In the genomic region with DNA sequence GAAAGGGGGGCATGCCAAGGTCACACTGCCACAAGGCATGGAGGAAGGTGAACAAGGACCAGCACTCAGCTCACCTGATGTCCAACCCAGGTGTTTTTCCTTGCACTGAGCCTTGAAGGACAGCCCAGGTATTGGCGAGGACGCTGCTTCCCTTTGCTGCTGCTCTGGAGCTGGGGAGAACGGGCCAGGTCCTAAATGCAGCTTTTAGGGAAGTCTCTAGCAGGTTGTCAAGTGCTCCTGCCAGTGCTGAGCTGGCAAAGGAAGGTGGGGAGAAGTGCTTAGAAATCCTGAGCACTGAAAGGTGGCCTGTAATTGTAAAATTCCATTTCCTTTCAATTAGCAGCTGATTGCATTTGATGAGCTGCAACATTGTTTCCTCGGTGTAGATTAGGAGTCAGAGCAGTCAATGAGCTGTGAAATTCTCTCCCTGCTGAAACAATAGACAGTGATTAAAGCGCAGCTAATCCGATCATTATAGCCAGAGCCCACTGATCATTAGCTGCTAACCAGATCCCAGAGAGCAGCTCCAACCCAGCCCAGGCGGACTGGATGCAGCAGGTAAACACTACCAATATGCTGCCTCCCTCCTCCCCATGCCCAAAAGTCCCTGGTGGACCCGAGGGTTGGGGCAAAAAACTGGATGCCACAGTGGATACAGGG, we compare ENCODE assay signal across 18 cellular contexts.
A peak's percentile ranks its signal among the peaks of the same experiment; 100 is the strongest.
DNase-seq lines count a peak whose midpoint lies in the region; TF ChIP-seq lines count a peak whose summit lies in the region.
"Had no signal": no experiment of that assay in that cellular context is flagged by ENCODE, and none has a peak within 500 bp of the region (broad histone marks: within the 10 kb centered on the region; RNA-seq: fewer than 3 reads in every experiment).

No MANE protein-coding gene starts in this region.

- H4K91ac ChIP-seq in H9 (ENCODE audit: insufficient read length, low read depth, low read length) (no peak overlapping the region), neuronal stem cell (ENCODE audit: low read depth, low read length, poor library complexity) (no peak overlapping the region)

- H3K18ac ChIP-seq in H9 (ENCODE audit: insufficient read length, low read depth, low read length) (no peak overlapping the region), neuronal stem cell (ENCODE audit: low read length) (peak overlapping the region; percentile 57)

- H3K9me3 ChIP-seq in H9 (ENCODE audit: control insufficient read depth, low read depth, low read length), result no peaks in the 10 kb centered on the region
- no peaks in the 10 kb centered on the region for H3K9me3 ChIP-seq in WERI-Rb-1 (ENCODE audit: severe bottlenecking)
- H3K9me3 ChIP-seq in neuronal stem cell (replicated peaks in 1 of 2; ENCODE audit: control insufficient read depth in 2 of 2, insufficient read depth in 1 of 2, low read depth in 1 of 2, low read length in 2 of 2), result no peaks in the 10 kb centered on the region
- H3K9me3 ChIP-seq: Caco-2, SJCRH30 had no signal

- H2BK12ac ChIP-seq in H9 (ENCODE audit: insufficient read length, low read depth, low read length) (no peak overlapping the region), neuronal stem cell (ENCODE audit: low read length) (peak overlapping the region; percentile 25)

- H3K9me3 Mint-ChIP-seq in H9, result no peaks in the 10 kb centered on the region

- H3K14ac ChIP-seq in H9 (ENCODE audit: insufficient read depth, low read length) (no peak overlapping the region), neuronal stem cell (ENCODE audit: low read length) (no peak overlapping the region)

- H3K36me3 Mint-ChIP-seq in H9 (ENCODE audit: insufficient read depth in 1 of 3, low read depth in 3 of 3), result no peaks in the 10 kb centered on the region

- H3K27me3 Mint-ChIP-seq in H9 (ENCODE audit: low read depth), result no peaks in the 10 kb centered on the region; the same call in none of the 2 replicates

- H2BK15ac ChIP-seq in H9 (ENCODE audit: low read depth, low read length) (no peak overlapping the region), neuronal stem cell (ENCODE audit: low read length) (no peak overlapping the region)

- H3K27me3 ChIP-seq in H9 (ENCODE audit: insufficient read depth, low read length) (no peaks in the 10 kb centered on the region), WERI-Rb-1 (ENCODE audit: insufficient read depth, low read depth, severe bottlenecking) (peaks cover 74% of the 10 kb centered on the region), neuronal stem cell (ENCODE audit: control insufficient read depth in 3 of 3, insufficient read depth in 3 of 3, low read depth in 1 of 3, low read length in 3 of 3) (peaks cover 0 to 14% (median 0%) of the 10 kb centered on the region in 3 experiments)

- H3K23me2 ChIP-seq in H9 (ENCODE audit: insufficient read length, low read depth, low read length, poor library complexity, severe bottlenecking), result no peaks in the 10 kb centered on the region

- H2BK5ac ChIP-seq in H9 (ENCODE audit: insufficient read length, low read length) (no peak overlapping the region), neuronal stem cell (ENCODE audit: low read length) (no peak overlapping the region)

- peak; percentile 76 for DNase-seq in D341Med (ENCODE audit: low spot score)
- DNase-seq in H9, result peak; percentile 39
- DNase-seq in WERI-Rb-1, result peak; percentile 36
- DNase-seq in neuronal stem cell (ENCODE audit: low spot score), result peak; percentile 74
- no peak for DNase-seq in occipital lobe (lab: John Stamatoyannopoulos, UW)
- no peak for DNase-seq in NCI-H446 (lab: John Stamatoyannopoulos, UW)
- no peak for DNase-seq in NCI-H1048 (lab: John Stamatoyannopoulos, UW)
- DNase-seq: ACHN, AML-193, Caco-2, DMS53, NCI-H1436, NCI-H2029 treated with DMSO at 0.1 percent for 48 hours, NCI-H526, PC-9, SJCRH30, SW 1271 had no signal

- no peak overlapping the region for H3K4me2 ChIP-seq in H9 (ENCODE audit: insufficient read depth, insufficient read length, low read length)
- H3K4me2 ChIP-seq in neuronal stem cell (ENCODE audit: insufficient read depth, low read length, poor library complexity, severe bottlenecking), result peak overlapping the region; percentile 49
- H3K4me2 ChIP-seq: PC-9 had no signal

- H2BK120ac ChIP-seq in H9 (ENCODE audit: low read depth, low read length, poor library complexity, severe bottlenecking), result no peak overlapping the region
- H2BK120ac ChIP-seq in neuronal stem cell (ENCODE audit: low read depth, low read length), result no peak overlapping the region

- no peak overlapping the region for H4K8ac ChIP-seq in H9 (replicated peaks; ENCODE audit: insufficient read length, low read depth, low read length)
- H4K8ac ChIP-seq in neuronal stem cell (ENCODE audit: low read depth, low read length), result peak overlapping the region; percentile 68

- H3K9ac ChIP-seq in H9 (ENCODE audit: extremely low read depth, insufficient read length, low read length) (no peak overlapping the region), neuronal stem cell (ENCODE audit: low read depth, low read length, poor library complexity) (no peak overlapping the region)

- no peak overlapping the region for H3T11ph ChIP-seq in H9 (ENCODE audit: low read length)

- H2AK5ac ChIP-seq in H9 (ENCODE audit: insufficient read length, low read length) (no peak overlapping the region), neuronal stem cell (ENCODE audit: low read depth, low read length) (no peak overlapping the region)

- no peak overlapping the region for H3K4me3 Mint-ChIP-seq in H9

- no peak overlapping the region for H3K4ac ChIP-seq in H9 (ENCODE audit: low read depth, low read length)
- no peak overlapping the region for H3K4ac ChIP-seq in neuronal stem cell (ENCODE audit: low read length)

- no peak overlapping the region for H4K5ac ChIP-seq in H9 (ENCODE audit: insufficient read length, low read depth, low read length)

- no peaks in the 10 kb centered on the region for H3K79me2 ChIP-seq in H9 (ENCODE audit: insufficient read depth, low read length)

- H3K4me1 Mint-ChIP-seq in H9, result peaks cover 13 to 20% of the 10 kb centered on the region in 2 experiments

- no peaks in the 10 kb centered on the region for H4K20me1 ChIP-seq in H9 (ENCODE audit: control insufficient read depth, insufficient read depth, insufficient read length)

- H3K27ac ChIP-seq in H9 (ENCODE audit: insufficient read length, low read depth, low read length), result no peak overlapping the region
- no peak overlapping the region for H3K27ac ChIP-seq in WERI-Rb-1
- peak overlapping the region; percentile 68 for H3K27ac ChIP-seq in neuronal stem cell (replicated peaks; ENCODE audit: low read length)
- H3K27ac ChIP-seq: HL-60, PC-9, SJCRH30 had no signal

- WGBS in H9 (ENCODE audit: extremely low coverage, insufficient read length, low lambda C conversion rate), result no CpG with 5 or more reads among the region's 8 CpGs
- WGBS in neuronal stem cell (ENCODE audit: extremely low coverage in 2 of 2, insufficient read length in 2 of 2, insufficient replicate concordance in 1 of 2), 2 donors, result no CpG with 5 or more reads among the region's 8 CpGs

- H3K4me1 ChIP-seq in H9 (ENCODE audit: insufficient read depth, low read length), result no peaks in the 10 kb centered on the region
- H3K4me1 ChIP-seq in neuronal stem cell (ENCODE audit: control insufficient read depth in 2 of 2, insufficient read depth in 1 of 2, low read depth in 1 of 2, low read length in 2 of 2), result peaks cover 0 to 19% of the 10 kb centered on the region in 2 donors
- H3K4me1 ChIP-seq: SJCRH30 had no signal

- peak overlapping the region in 1 of 3 experiments; percentile 56; a peak in 1 of 7 replicates for H3K27ac Mint-ChIP-seq in H9

- TF ChIP-seq CTCF in H9 (conservative IDR thresholded peaks at IDR 0.05) (no peak), WERI-Rb-1 (IDR thresholded peaks at IDR 0.05; ENCODE audit: low read depth, low read length) (no peak)

- H3K4me3 ChIP-seq in WERI-Rb-1 (ENCODE audit: low read depth, low read length) (no peak overlapping the region), neuronal stem cell (ENCODE audit: low read length in 2 of 2) (no peak overlapping the region)
- H3K4me3 ChIP-seq: PC-9, SJCRH30 had no signal

- no peak overlapping the region for H2BK20ac ChIP-seq in H9 (ENCODE audit: low read depth, low read length, poor library complexity, severe bottlenecking)

- H3K36me3 ChIP-seq in WERI-Rb-1 (no peaks in the 10 kb centered on the region), neuronal stem cell (replicated peaks in 1 of 2; ENCODE audit: control insufficient read depth in 2 of 2, insufficient read depth in 2 of 2, low read length in 2 of 2) (no peaks in the 10 kb centered on the region)
- H3K36me3 ChIP-seq: SJCRH30 had no signal

- H3K56ac ChIP-seq in H9 (ENCODE audit: insufficient read length, low read depth, low read length), result no peak overlapping the region

- H3K79me1 ChIP-seq in H9 (ENCODE audit: insufficient read depth, low read depth, low read length, poor library complexity, severe bottlenecking), result no peaks in the 10 kb centered on the region
- H3K79me1 ChIP-seq in neuronal stem cell (ENCODE audit: low read depth, low read length), result no peaks in the 10 kb centered on the region

- H2AFZ ChIP-seq in H9 (ENCODE audit: low read length) (no peak overlapping the region), neuronal stem cell (ENCODE audit: low read length) (no peak overlapping the region)
- H2AFZ ChIP-seq: PC-9 had no signal

- H3K23ac ChIP-seq in H9 (ENCODE audit: insufficient read length, low read depth, low read length), result no peak overlapping the region
- no peak overlapping the region for H3K23ac ChIP-seq in neuronal stem cell (ENCODE audit: low read depth, low read length, poor library complexity)

Comparison
In these comparisons a context has a peak if more than half of its experiments do, and no peak if none do; other contexts are left out.
1. DNase-seq: peak in D341Med (single experiment), H9 (single experiment), WERI-Rb-1 (single experiment) and neuronal stem cell (single experiment); none in occipital lobe (single experiment), NCI-H446 (0 of 2) and NCI-H1048 (single experiment).